Comparison of ENCODE assay signal across 8 cellular contexts in the genomic region with DNA sequence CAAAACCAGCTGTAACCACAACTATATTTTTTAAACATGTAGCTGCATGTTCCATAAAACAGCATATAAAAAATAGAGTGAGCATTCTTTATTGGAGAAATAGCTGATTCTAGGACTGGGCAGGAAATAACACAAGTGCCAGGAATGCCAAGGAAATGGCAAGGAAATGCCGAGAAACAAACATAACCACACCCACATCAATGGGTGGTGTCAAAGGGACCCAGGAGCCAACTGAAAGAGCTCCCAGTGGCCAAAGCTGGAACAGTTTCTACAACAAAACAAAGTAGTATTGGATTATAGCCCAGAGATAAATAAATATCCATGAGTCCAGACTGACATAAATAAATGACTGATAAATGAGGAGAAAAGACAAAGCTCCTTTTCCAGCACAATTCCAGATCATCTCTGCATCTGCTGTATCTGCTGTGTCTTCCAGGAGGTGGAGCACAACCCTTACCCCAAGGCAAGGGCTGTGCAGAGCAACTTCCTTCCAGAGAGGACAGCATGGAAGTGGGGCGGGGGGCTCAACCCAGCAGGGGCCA. TPM values are rescaled to one million over a fixed set of nuclear protein-coding genes. Genes with fewer than 3 reads are reported as not detected.
DNase-seq lines count a peak whose midpoint lies in the region; ATAC-seq and TF ChIP-seq lines count a peak whose summit lies in the region.

No MANE protein-coding gene starts in this region.

- no peaks in the 10 kb centered on the region for H3K9me3 Mint-ChIP-seq in activated CD4-positive, alpha-beta T cell treated with anti-CD3 and anti-CD28 coated beads, Interleukin-2, amount 10 ng/mL, durations not matched to agents 7 days and 5 days
- H3K9me3 Mint-ChIP-seq in activated CD4-positive, alpha-beta T cell treated with anti-CD3 and anti-CD28 coated beads, Interleukin-2, amount 10 ng/mL, durations not matched to agents 24 days and 14 days, result no peaks in the 10 kb centered on the region
- H3K9me3 Mint-ChIP-seq in glutamatergic neuron (ENCODE audit: unreplicated experiment), result peaks cover 15% of the 10 kb centered on the region

- H3K27ac ChIP-seq in upper lobe of right lung, result peak overlapping the region; percentile 38

- CTCF ChIA-PET in activated CD4-positive, alpha-beta T cell treated with anti-CD3 and anti-CD28 coated beads, Interleukin-2, amount 10 ng/mL, durations not matched to agents 7 days and 5 days (lab: Charles Lee), result interaction anchor here (0.8 to 1.9 kb wide), 6 partner anchors 19 to 188 kb away, joined by 3 to 7 read pairs (median 4); no protein-coding TSS in a partner anchor

- H3K4me1 ChIP-seq in upper lobe of right lung, result peaks cover 50% of the 10 kb centered on the region

- no peaks in the 10 kb centered on the region for H3K27me3 Mint-ChIP-seq in activated CD4-positive, alpha-beta T cell treated with anti-CD3 and anti-CD28 coated beads, Interleukin-2, amount 10 ng/mL, durations not matched to agents 7 days and 5 days
- H3K27me3 Mint-ChIP-seq in activated CD4-positive, alpha-beta T cell treated with anti-CD3 and anti-CD28 coated beads, Interleukin-2, amount 10 ng/mL, durations not matched to agents 24 days and 14 days, result no peaks in the 10 kb centered on the region
- H3K27me3 Mint-ChIP-seq in glutamatergic neuron (ENCODE audit: unreplicated experiment), result peaks cover 17% of the 10 kb centered on the region

- DNase-seq in activated CD4-positive, alpha-beta T cell treated with anti-CD3 and anti-CD28 coated beads, Interleukin-2, amount 10 ng/mL, durations not matched to agents 7 days and 5 days, result no peak
- DNase-seq in activated CD4-positive, alpha-beta T cell treated with anti-CD3 and anti-CD28 coated beads, Interleukin-2, amount 10 ng/mL, durations not matched to agents 24 days and 14 days, result no peak
- DNase-seq in SW 1271 (lab: John Stamatoyannopoulos, UW), result peak; percentile 65 to 80
- DNase-seq in glutamatergic neuron, result no peak
- DNase-seq in upper lobe of right lung, result no peak
- DNase-seq in superior temporal gyrus (ENCODE audit: extremely low spot score), result no peak

- intact Hi-C loops in activated CD4-positive, alpha-beta T cell treated with anti-CD3 and anti-CD28 coated beads, Interleukin-2, amount 10 ng/mL, durations not matched to agents 24 days and 14 days (cut with micrococcal nuclease), result no loop called here
- intact Hi-C loops in upper lobe of right lung (cut with DNase I), result no loop called here

- POLR2A ChIA-PET in activated CD4-positive, alpha-beta T cell treated with anti-CD3 and anti-CD28 coated beads, Interleukin-2, amount 10 ng/mL, durations not matched to agents 7 days and 5 days (lab: Charles Lee), result interaction anchor here (0.8 kb wide), 1 partner anchor 134 kb away, joined by 3 read pairs; no protein-coding TSS in a partner anchor

- ATAC-seq in upper lobe of right lung (peak; percentile 58), HG02610 (IDR thresholded peaks at IDR 0.05; ENCODE audit: unreplicated experiment) (no peak), HG03097 (IDR thresholded peaks at IDR 0.05; ENCODE audit: low FRiP score, unreplicated experiment) (no peak)

- no peaks in the 10 kb centered on the region for H3K36me3 ChIP-seq in upper lobe of right lung

- peaks cover 5% of the 10 kb centered on the region for H3K36me3 Mint-ChIP-seq in activated CD4-positive, alpha-beta T cell treated with anti-CD3 and anti-CD28 coated beads, Interleukin-2, amount 10 ng/mL, durations not matched to agents 7 days and 5 days (ENCODE audit: low read depth)
- peaks cover 3% of the 10 kb centered on the region for H3K36me3 Mint-ChIP-seq in activated CD4-positive, alpha-beta T cell treated with anti-CD3 and anti-CD28 coated beads, Interleukin-2, amount 10 ng/mL, durations not matched to agents 24 days and 14 days (ENCODE audit: low read depth)
- H3K36me3 Mint-ChIP-seq in glutamatergic neuron (ENCODE audit: unreplicated experiment), result no peaks in the 10 kb centered on the region

- TF ChIP-seq CTCF in glutamatergic neuron (IDR thresholded peaks at IDR 0.05; ENCODE audit: partially characterized antibody, unreplicated experiment) (peak; percentile 25), upper lobe of right lung (IDR thresholded peaks at IDR 0.05) (peak; percentile 43)

- H3K4me3 Mint-ChIP-seq in activated CD4-positive, alpha-beta T cell treated with anti-CD3 and anti-CD28 coated beads, Interleukin-2, amount 10 ng/mL, durations not matched to agents 7 days and 5 days, result no peak overlapping the region
- no peak overlapping the region for H3K4me3 Mint-ChIP-seq in activated CD4-positive, alpha-beta T cell treated with anti-CD3 and anti-CD28 coated beads, Interleukin-2, amount 10 ng/mL, durations not matched to agents 24 days and 14 days
- no peak overlapping the region for H3K4me3 Mint-ChIP-seq in glutamatergic neuron (ENCODE audit: unreplicated experiment)

- H3K4me1 Mint-ChIP-seq in activated CD4-positive, alpha-beta T cell treated with anti-CD3 and anti-CD28 coated beads, Interleukin-2, amount 10 ng/mL, durations not matched to agents 7 days and 5 days, result peaks cover 61% of the 10 kb centered on the region
- peaks cover 42% of the 10 kb centered on the region for H3K4me1 Mint-ChIP-seq in activated CD4-positive, alpha-beta T cell treated with anti-CD3 and anti-CD28 coated beads, Interleukin-2, amount 10 ng/mL, durations not matched to agents 24 days and 14 days
- H3K4me1 Mint-ChIP-seq in glutamatergic neuron (ENCODE audit: low read depth, unreplicated experiment), result peaks cover 47% of the 10 kb centered on the region

- H3K27ac Mint-ChIP-seq in activated CD4-positive, alpha-beta T cell treated with anti-CD3 and anti-CD28 coated beads, Interleukin-2, amount 10 ng/mL, durations not matched to agents 7 days and 5 days, result peak overlapping the region; percentile 27
- no peak overlapping the region for H3K27ac Mint-ChIP-seq in activated CD4-positive, alpha-beta T cell treated with anti-CD3 and anti-CD28 coated beads, Interleukin-2, amount 10 ng/mL, durations not matched to agents 24 days and 14 days
- no peak overlapping the region for H3K27ac Mint-ChIP-seq in glutamatergic neuron (ENCODE audit: unreplicated experiment)

- no peaks in the 10 kb centered on the region for H3K9me3 ChIP-seq in upper lobe of right lung

- H3K27me3 ChIP-seq in upper lobe of right lung, result no peaks in the 10 kb centered on the region

- H3K4me3 ChIP-seq in upper lobe of right lung, result no peak overlapping the region

RNA-seq across cellular contexts. Expression of a gene that starts 28.1 kb away (rescaled TPM):
- 10 to 100 TPM; 43.3 to 45.4 TPM for total RNA-seq in activated CD4-positive, alpha-beta T cell treated with anti-CD3 and anti-CD28 coated beads, Interleukin-2, amount 10 ng/mL, durations not matched to agents 7 days and 5 days
- total RNA-seq in activated CD4-positive, alpha-beta T cell treated with anti-CD3 and anti-CD28 coated beads, Interleukin-2, amount 10 ng/mL, durations not matched to agents 24 days and 14 days, result 21.8 and 24.6 TPM in 2 replicates
- total RNA-seq in glutamatergic neuron (ENCODE audit: unreplicated experiment) (49.2 TPM), upper lobe of right lung (73.6 TPM)

Comparison
In these comparisons a context has a peak if more than half of its experiments do, and no peak if none do; other contexts are left out.
1. DNase-seq: peak in SW 1271 (2 of 2); none in activated CD4-positive, alpha-beta T cell treated with anti-CD3 and anti-CD28 coated beads, Interleukin-2, amount 10 ng/mL, durations not matched to agents 7 days and 5 days (single experiment), activated CD4-positive, alpha-beta T cell treated with anti-CD3 and anti-CD28 coated beads, Interleukin-2, amount 10 ng/mL, durations not matched to agents 24 days and 14 days (single experiment), glutamatergic neuron (single experiment), upper lobe of right lung (single experiment) and superior temporal gyrus (single experiment).